In genomic region chr19:4181053-4181508, GRCh38 we compare ENCODE assay signal across 1 cellular context.
TF ChIP-seq lines count a peak whose summit lies in the region.

No MANE protein-coding gene starts in this region.

TF ChIP-seq in A549, 52 proteins besides CTCF, POLR2A, EP300 and RAD21 (continued from another document):
- TF ChIP-seq, protein P1, sequence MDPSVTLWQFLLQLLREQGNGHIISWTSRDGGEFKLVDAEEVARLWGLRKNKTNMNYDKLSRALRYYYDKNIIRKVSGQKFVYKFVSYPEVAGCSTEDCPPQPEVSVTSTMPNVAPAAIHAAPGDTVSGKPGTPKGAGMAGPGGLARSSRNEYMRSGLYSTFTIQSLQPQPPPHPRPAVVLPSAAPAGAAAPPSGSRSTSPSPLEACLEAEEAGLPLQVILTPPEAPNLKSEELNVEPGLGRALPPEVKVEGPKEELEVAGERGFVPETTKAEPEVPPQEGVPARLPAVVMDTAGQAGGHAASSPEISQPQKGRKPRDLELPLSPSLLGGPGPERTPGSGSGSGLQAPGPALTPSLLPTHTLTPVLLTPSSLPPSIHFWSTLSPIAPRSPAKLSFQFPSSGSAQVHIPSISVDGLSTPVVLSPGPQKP (IDR thresholded peaks at IDR 0.05; ENCODE audit: low read depth, low read length): no peak
- TF ChIP-seq, protein P2, sequence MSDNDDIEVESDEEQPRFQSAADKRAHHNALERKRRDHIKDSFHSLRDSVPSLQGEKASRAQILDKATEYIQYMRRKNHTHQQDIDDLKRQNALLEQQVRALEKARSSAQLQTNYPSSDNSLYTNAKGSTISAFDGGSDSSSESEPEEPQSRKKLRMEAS (IDR thresholded peaks at IDR 0.05): no peak
- no peak for TF ChIP-seq RARB (CRISPR knock-in tag; IDR thresholded peaks at IDR 0.05)
- no peak for TF ChIP-seq NPAS2 (CRISPR knock-in tag; IDR thresholded peaks at IDR 0.05; ENCODE audit: borderline replicate concordance)
- no peak for TF ChIP-seq PHF8 (IDR thresholded peaks at IDR 0.05; ENCODE audit: borderline replicate concordance, low read depth)
- TF ChIP-seq, protein P3, sequence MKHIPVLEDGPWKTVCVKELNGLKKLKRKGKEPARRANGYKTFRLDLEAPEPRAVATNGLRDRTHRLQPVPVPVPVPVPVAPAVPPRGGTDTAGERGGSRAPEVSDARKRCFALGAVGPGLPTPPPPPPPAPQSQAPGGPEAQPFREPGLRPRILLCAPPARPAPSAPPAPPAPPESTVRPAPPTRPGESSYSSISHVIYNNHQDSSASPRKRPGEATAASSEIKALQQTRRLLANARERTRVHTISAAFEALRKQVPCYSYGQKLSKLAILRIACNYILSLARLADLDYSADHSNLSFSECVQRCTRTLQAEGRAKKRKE (CRISPR knock-in tag; IDR thresholded peaks at IDR 0.05; ENCODE audit: low read depth): no peak
- TF ChIP-seq, protein P4, sequence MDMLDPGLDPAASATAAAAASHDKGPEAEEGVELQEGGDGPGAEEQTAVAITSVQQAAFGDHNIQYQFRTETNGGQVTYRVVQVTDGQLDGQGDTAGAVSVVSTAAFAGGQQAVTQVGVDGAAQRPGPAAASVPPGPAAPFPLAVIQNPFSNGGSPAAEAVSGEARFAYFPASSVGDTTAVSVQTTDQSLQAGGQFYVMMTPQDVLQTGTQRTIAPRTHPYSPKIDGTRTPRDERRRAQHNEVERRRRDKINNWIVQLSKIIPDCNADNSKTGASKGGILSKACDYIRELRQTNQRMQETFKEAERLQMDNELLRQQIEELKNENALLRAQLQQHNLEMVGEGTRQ (IDR thresholded peaks at IDR 0.05): no peak
- no peak for TF ChIP-seq HOXB5 (CRISPR knock-in tag; IDR thresholded peaks at IDR 0.05)
- TF ChIP-seq RFX5 (IDR thresholded peaks at IDR 0.05): no peak
